ENCODE assay signal across 26 cellular contexts in the genomic region with DNA sequence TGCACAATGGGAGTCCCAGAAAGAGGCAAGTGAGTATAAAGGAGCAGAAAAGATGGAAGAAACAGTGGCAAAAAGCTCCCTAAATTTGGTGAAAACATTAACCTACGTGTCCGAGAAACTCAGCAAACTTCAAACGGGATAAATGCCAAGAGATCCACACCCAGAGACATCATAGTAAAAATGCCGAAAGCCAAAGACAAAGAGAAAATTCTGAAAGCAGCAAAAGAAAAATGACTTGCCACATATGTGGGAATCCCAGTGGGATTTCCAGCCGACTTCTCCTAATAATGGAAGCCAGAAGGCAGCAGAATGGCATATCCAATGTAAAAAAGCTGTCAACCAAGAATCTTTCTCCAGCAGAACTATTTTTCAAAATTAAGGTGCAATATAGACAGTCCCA.
DNase-seq lines count a peak whose midpoint lies in the region; ATAC-seq and TF ChIP-seq lines count a peak whose summit lies in the region.
"Had no signal": no experiment of that assay in that cellular context is flagged by ENCODE, and none has a peak within 500 bp of the region (broad histone marks: within the 10 kb centered on the region; RNA-seq: fewer than 3 reads in every experiment).

No MANE protein-coding gene starts in this region.

- H3K27ac ChIP-seq in heart right ventricle (peak overlapping the region in 1 of 10 donors; percentile 19), temporal lobe (ENCODE audit: low read depth, low read length) (peak overlapping the region; percentile 82), Karpas-422 (ENCODE audit: low read length) (no peak overlapping the region)
- H3K27ac ChIP-seq: adrenal gland, lower lobe of right lung, pancreas, SJSA1, tibial artery had no signal

- H3K9me3 ChIP-seq in heart right ventricle (peaks cover 0 to 24% (median 11%) of the 10 kb centered on the region in 11 donors), Karpas-422 (ENCODE audit: low read length) (peaks cover 6% of the 10 kb centered on the region)
- H3K9me3 ChIP-seq: adrenal gland, pancreas had no signal

- H3K27me3 ChIP-seq in heart right ventricle (peaks cover 0 to 12% (median 0%) of the 10 kb centered on the region in 7 donors), Karpas-422 (ENCODE audit: low read length) (no peaks in the 10 kb centered on the region)
- H3K27me3 ChIP-seq: adrenal gland, pancreas, SJSA1, tibial artery had no signal

- intact Hi-C loops in left cardiac atrium (cut with DNase I), result no loop called here
- intact Hi-C loops in heart right ventricle (cut with DNase I), result no loop called here

- peaks cover 0 to 39% (median 11%) of the 10 kb centered on the region in 9 donors for H3K4me1 ChIP-seq in heart right ventricle
- no peaks in the 10 kb centered on the region for H3K4me1 ChIP-seq in Karpas-422 (ENCODE audit: low read length)
- H3K4me1 ChIP-seq: lower lobe of right lung, pancreas, SJSA1, tibial artery had no signal

- no peaks in the 10 kb centered on the region for H4K20me1 ChIP-seq in Karpas-422 (ENCODE audit: insufficient read depth, low read depth, low read length)

- H3K9ac ChIP-seq in Karpas-422 (ENCODE audit: low read length), result no peak overlapping the region

- 47 to 72% methylated on average over 5 of the region's 5 CpGs for WGBS in heart right ventricle, 2 donors

- H3K4me2 ChIP-seq in Karpas-422 (ENCODE audit: low read depth, low read length, poor library complexity, severe bottlenecking), result no peak overlapping the region

- H3K79me2 ChIP-seq in Karpas-422 (ENCODE audit: low read length), result no peaks in the 10 kb centered on the region

- TF ChIP-seq CTCF in heart right ventricle (IDR thresholded peaks at IDR 0.05) (no peak), cardiac fibroblast (IDR thresholded peaks at IDR 0.05; ENCODE audit: low read depth, low read length) (no peak)

- H3K4me3 ChIP-seq in heart right ventricle (no peak overlapping the region), cardiac fibroblast (replicated peaks in 1 of 2; ENCODE audit: low read depth in 2 of 2, low read length in 2 of 2) (no peak overlapping the region), Karpas-422 (ENCODE audit: low read length) (no peak overlapping the region)
- H3K4me3 ChIP-seq: adrenal gland, lower lobe of right lung, pancreas, SJSA1, tibial artery had no signal

- ATAC-seq in left cardiac atrium, result no peak
- ATAC-seq in heart right ventricle, result no peak
- ATAC-seq: activated CD8-positive, alpha-beta memory T cell treated with anti-CD3 and anti-CD28 coated beads, Interleukin-2, amount 10 ng/mL, durations not matched to agents 7 days and 5 days; activated T-cell treated with anti-CD3 and anti-CD28 coated beads, Interleukin-2, amount 50 U/mL, for 72 hours; esophagus mucosa; T-cell had no signal

- H2AFZ ChIP-seq in Karpas-422 (ENCODE audit: low read length), result no peak overlapping the region

- H3K9me2 ChIP-seq in Karpas-422 (replicated peaks; ENCODE audit: insufficient read depth, low read length), result no peaks in the 10 kb centered on the region

- DNase-seq in left cardiac atrium, result peak; percentile 2
- no peak for DNase-seq in heart right ventricle
- DNase-seq in cardiac fibroblast (ENCODE audit: low read depth in 2 of 2), result peak; percentile 13 to 22
- peak; percentile 4 for DNase-seq in medulla oblongata (ENCODE audit: extremely low spot score)
- no peak for DNase-seq in Karpas-422
- DNase-seq in glomerular visceral epithelial cell (ENCODE audit: extremely low spot score), result no peak
- DNase-seq in activated T-cell treated with anti-CD3 and anti-CD28 coated beads, Interleukin-2, amount 50 U/mL, for 48 hours, result no peak
- DNase-seq: activated CD4-positive, CD25-positive, alpha-beta regulatory T cell; activated CD8-positive, alpha-beta memory T cell treated with anti-CD3 and anti-CD28 coated beads, Interleukin-2, amount 10 ng/mL, durations not matched to agents 7 days and 5 days; activated naive CD4-positive, alpha-beta T cell treated with Interleukin-2 at 50 U/mL for 16 hours; activated T-cell treated with anti-CD3 and anti-CD28 coated beads, Interleukin-2, amount 50 U/mL, for 72 hours; CD8-positive, alpha-beta memory T cell; cortex of kidney; DMS53; lower lobe of right lung; NCI-H1105; NCI-H1930; pancreas; stimulated activated CD4-positive, alpha-beta T cell treated with anti-CD3 and anti-CD28 coated beads, Interleukin-15, amount 100 ng/mL, for 24 hours; stimulated activated naive CD4-positive, alpha-beta T cell treated with Interleukin-2 at 50 U/mL for 16 hours; T-cell had no signal

- H3K36me3 ChIP-seq in heart right ventricle (no peaks in the 10 kb centered on the region), Karpas-422 (ENCODE audit: insufficient read depth, low read length) (no peaks in the 10 kb centered on the region)
- H3K36me3 ChIP-seq: adrenal gland, lower lobe of right lung, pancreas, SJSA1, tibial artery had no signal

Comparison
In these comparisons a context has a peak if more than half of its experiments do, and no peak if none do; other contexts are left out.
1. DNase-seq: peak in left cardiac atrium (single experiment), cardiac fibroblast (2 of 2) and medulla oblongata (single experiment); none in heart right ventricle (0 of 2), Karpas-422 (single experiment), glomerular visceral epithelial cell (single experiment) and activated T-cell treated with anti-CD3 and anti-CD28 coated beads, Interleukin-2, amount 50 U/mL, for 48 hours (0 of 2).